ENCODE assay signal across 8 cellular contexts in genomic region chr4:82372874-82373815, GRCh38. TPM values are rescaled to one million over a fixed set of nuclear protein-coding genes. Genes with fewer than 3 reads are reported as not detected.
A peak's percentile ranks its signal among the peaks of the same experiment; 100 is the strongest.
DNase-seq lines count a peak whose midpoint lies in the region; ATAC-seq and TF ChIP-seq lines count a peak whose summit lies in the region.

No MANE protein-coding gene starts in this region.

- ATAC-seq in GM21515 (IDR thresholded peaks at IDR 0.05; ENCODE audit: unreplicated experiment) = peak; percentile 22
- peak; percentile 31 for ATAC-seq in PC-3
- ATAC-seq in naive thymus-derived CD8-positive, alpha-beta T cell = peak; percentile 32 to 42
- peak; percentile 44 for ATAC-seq in stimulated activated memory B cell treated with anti-CD40 and anti-IgM and Interleukin-4, amounts not matched to agents 10 μg/mL and 1 μg/mL and 100 μg/mL, for 72 hours

- intact Hi-C loops in PC-3 (cut with micrococcal nuclease) = loop anchor here (10.0 kb wide), 1 partner anchor 662 kb away; the partner anchor contains the start of gene COPS4

- H3K27ac Mint-ChIP-seq in naive thymus-derived CD8-positive, alpha-beta T cell = peak overlapping the region; percentile 97 to 100 (median 98)
- H3K27ac Mint-ChIP-seq in stimulated activated memory B cell treated with anti-CD40 and anti-IgM and Interleukin-4, amounts not matched to agents 10 μg/mL and 1 μg/mL and 100 μg/mL, for 72 hours = peak overlapping the region; percentile 97

- H3K4me3 Mint-ChIP-seq in naive thymus-derived CD8-positive, alpha-beta T cell = peak overlapping the region; percentile 91 to 99 (median 97)
- H3K4me3 Mint-ChIP-seq in stimulated activated memory B cell treated with anti-CD40 and anti-IgM and Interleukin-4, amounts not matched to agents 10 μg/mL and 1 μg/mL and 100 μg/mL, for 72 hours = peak overlapping the region; percentile 88

- BruUV-seq in PC-3 (replicated peaks; lab: Mats Ljungman, UMichigan) = no TSS peak

- H3K9me2 ChIP-seq in PC-3 (replicated peaks; ENCODE audit: low read length) = no peaks in the 10 kb centered on the region

- peaks cover 8 to 44% (median 12%) of the 10 kb centered on the region in 3 donors for H3K36me3 Mint-ChIP-seq in naive thymus-derived CD8-positive, alpha-beta T cell
- peaks cover 53% of the 10 kb centered on the region for H3K36me3 Mint-ChIP-seq in stimulated activated memory B cell treated with anti-CD40 and anti-IgM and Interleukin-4, amounts not matched to agents 10 μg/mL and 1 μg/mL and 100 μg/mL, for 72 hours

- H3K9me3 ChIP-seq in HUES6 (ENCODE audit: control insufficient read depth, insufficient read depth, low read depth, low read length) (no peaks in the 10 kb centered on the region), PC-3 (ENCODE audit: low read length) (no peaks in the 10 kb centered on the region)

- H3K9me3 Mint-ChIP-seq in naive thymus-derived CD8-positive, alpha-beta T cell = no peaks in the 10 kb centered on the region
- no peaks in the 10 kb centered on the region for H3K9me3 Mint-ChIP-seq in stimulated activated memory B cell treated with anti-CD40 and anti-IgM and Interleukin-4, amounts not matched to agents 10 μg/mL and 1 μg/mL and 100 μg/mL, for 72 hours

- H3K9ac ChIP-seq in HUES6 (ENCODE audit: low read length) = peak overlapping the region; percentile 100
- peak overlapping the region; percentile 100 for H3K9ac ChIP-seq in PC-3 (ENCODE audit: low read length)

- peak overlapping the region; percentile 70 for H2AFZ ChIP-seq in PC-3 (ENCODE audit: low read length)

- TF ChIP-seq CTCF in PC-3 (conservative IDR thresholded peaks at IDR 0.05; ENCODE audit: low read depth, low read length) = no peak

- peaks cover 54% of the 10 kb centered on the region for H4K20me1 ChIP-seq in PC-3 (ENCODE audit: low read length)

- H3K4me1 ChIP-seq in HUES6 (ENCODE audit: control insufficient read depth, insufficient read depth, low read length) = peaks cover 28% of the 10 kb centered on the region
- H3K4me1 ChIP-seq in PC-3 (ENCODE audit: insufficient read depth, low read length) = peaks cover 23% of the 10 kb centered on the region

- H3K27me3 ChIP-seq in HUES6 (ENCODE audit: control insufficient read depth, insufficient read depth, low read length) (no peaks in the 10 kb centered on the region), PC-3 (ENCODE audit: low read length) (no peaks in the 10 kb centered on the region)

- POLR2A ChIA-PET in PC-3 (lab: Charles Lee; ENCODE audit: unreplicated experiment) = interaction anchor here (0.6 to 1.0 kb wide), 3 partner anchors 25 to 899 kb away, joined by 6 to 8 read pairs (median 6); no protein-coding TSS in a partner anchor
- POLR2A ChIA-PET in naive thymus-derived CD8-positive, alpha-beta T cell (lab: Charles Lee) = interaction anchor here (0.7 to 6.7 kb wide), 16 partner anchors 10 to 901 kb away, joined by 3 to 193 read pairs (median 10); partner anchors contain the start of genes COPS4, ENOPH1, HNRNPDL and LIN54

- peak; percentile 81 for DNase-seq in D341Med (ENCODE audit: low spot score)
- DNase-seq in PC-3 = peak; percentile 69
- peak; percentile 85 to 86 for DNase-seq in activated T-cell treated with anti-CD3 and anti-CD28 coated beads, Interleukin-2, amount 50 U/mL, for 48 hours
- peak; percentile 46 for DNase-seq in fibroblast of gingiva (ENCODE audit: low read depth)
- DNase-seq in naive thymus-derived CD8-positive, alpha-beta T cell = peak; percentile 36 to 79 (median 59)

- peaks cover 22 to 68% (median 61%) of the 10 kb centered on the region in 4 donors for H3K4me1 Mint-ChIP-seq in naive thymus-derived CD8-positive, alpha-beta T cell
- peaks cover 46% of the 10 kb centered on the region for H3K4me1 Mint-ChIP-seq in stimulated activated memory B cell treated with anti-CD40 and anti-IgM and Interleukin-4, amounts not matched to agents 10 μg/mL and 1 μg/mL and 100 μg/mL, for 72 hours

- no peaks in the 10 kb centered on the region for H3F3A ChIP-seq in PC-3 (ENCODE audit: low read length, unreplicated experiment)

- peak overlapping the region; percentile 90 for H3K4me2 ChIP-seq in PC-3 (ENCODE audit: low read length)

- peaks cover 48% of the 10 kb centered on the region for H3K36me3 ChIP-seq in HUES6 (ENCODE audit: control insufficient read depth, insufficient read depth, low read length)
- H3K36me3 ChIP-seq in PC-3 (ENCODE audit: low read depth, low read length) = peaks cover 38% of the 10 kb centered on the region

- peak overlapping the region; percentile 99 for H3K4me3 ChIP-seq in HUES6 (ENCODE audit: low read depth, low read length)
- peak overlapping the region; percentile 97 for H3K4me3 ChIP-seq in PC-3 (ENCODE audit: low read length)

- H3K27me3 Mint-ChIP-seq in naive thymus-derived CD8-positive, alpha-beta T cell = peaks cover 0 to 3% (median 0%) of the 10 kb centered on the region in 5 donors
- H3K27me3 Mint-ChIP-seq in stimulated activated memory B cell treated with anti-CD40 and anti-IgM and Interleukin-4, amounts not matched to agents 10 μg/mL and 1 μg/mL and 100 μg/mL, for 72 hours = no peaks in the 10 kb centered on the region

- peaks cover 88% of the 10 kb centered on the region for H3K79me2 ChIP-seq in PC-3 (ENCODE audit: low read length)

- CTCF ChIA-PET in PC-3 (lab: Charles Lee) = no interaction called here

- H3K27ac ChIP-seq in HUES6 (ENCODE audit: low read depth, low read length) = peak overlapping the region; percentile 100
- peak overlapping the region; percentile 87 for H3K27ac ChIP-seq in PC-3 (ENCODE audit: low read length)

RNA-seq across cellular contexts. Expression of gene HNRNPD, which starts 0.6 kb away (rescaled TPM):
- total RNA-seq in PC-3 (2014; rRNA removed) = 86.4 and 136 TPM in 2 replicates
- total RNA-seq in naive thymus-derived CD8-positive, alpha-beta T cell = 100 to 1,000 TPM; 295 to 310 TPM
- polyA plus RNA-seq in naive thymus-derived CD8-positive, alpha-beta T cell = 100 to 1,000 TPM; 176 to 292 (median 232) TPM

RNA-seq across cellular contexts. Expression of gene HNRNPDL, which starts 57.1 kb away (rescaled TPM):
- 207 and 215 TPM in 2 replicates for total RNA-seq in PC-3 (2014; rRNA removed)
- total RNA-seq in naive thymus-derived CD8-positive, alpha-beta T cell = 100 to 1,000 TPM; 476 to 486 TPM
- polyA plus RNA-seq in naive thymus-derived CD8-positive, alpha-beta T cell = 100 to 1,000 TPM; 240 to 302 (median 246) TPM

RNA-seq across cellular contexts. Expression of gene ENOPH1, which starts 57.2 kb away (rescaled TPM):
- total RNA-seq in PC-3 (2014; rRNA removed) = 32.0 and 37.5 TPM in 2 replicates
- 10 to 100 TPM; 30.6 to 31.7 TPM for total RNA-seq in naive thymus-derived CD8-positive, alpha-beta T cell
- 10 to 100 TPM; 32.6 to 45.4 (median 42.3) TPM for polyA plus RNA-seq in naive thymus-derived CD8-positive, alpha-beta T cell

Comparison
In these comparisons a context has a peak if more than half of its experiments do, and no peak if none do; other contexts are left out.
1. Peak in every context shown above with its lines: DNase-seq, ATAC-seq, H3K4me3 ChIP-seq and H3K27ac ChIP-seq.